Comparison of ENCODE assay signal across 10 cellular contexts in genomic region chr10:96614515-96614914, GRCh38. TPM values are rescaled to one million over a fixed set of nuclear protein-coding genes. Genes with fewer than 3 reads are reported as not detected.
A peak's percentile ranks its signal among the peaks of the same experiment; 100 is the strongest.
DNase-seq lines count a peak whose midpoint lies in the region; ATAC-seq and TF ChIP-seq lines count a peak whose summit lies in the region.
"Had no signal": no experiment of that assay in that cellular context is flagged by ENCODE, and none has a peak within 500 bp of the region (broad histone marks: within the 10 kb centered on the region; RNA-seq: fewer than 3 reads in every experiment).

No MANE protein-coding gene starts in this region.

- H3K4me3 ChIP-seq in AG04449 (ENCODE audit: low read depth, low read length): no peak overlapping the region
- no peak overlapping the region for H3K4me3 ChIP-seq in fibroblast of villous mesenchyme (ENCODE audit: low read depth, low read length)
- no peak overlapping the region for H3K4me3 ChIP-seq in naive thymus-derived CD4-positive, alpha-beta T cell (ENCODE audit: low read length)
- no peak overlapping the region for H3K4me3 ChIP-seq in H7 (ENCODE audit: insufficient read depth, low read depth, low read length)

- ATAC-seq in GM21737 (IDR thresholded peaks at IDR 0.05; ENCODE audit: unreplicated experiment): no peak
- no peak for ATAC-seq in naive thymus-derived CD4-positive, alpha-beta T cell
- ATAC-seq: WTC11 had no signal

- H3K9me3 ChIP-seq in naive thymus-derived CD4-positive, alpha-beta T cell (ENCODE audit: control insufficient read depth in 2 of 3, low read length in 3 of 3): no peaks in the 10 kb centered on the region

- TF ChIP-seq CTCF in AG04449 (IDR thresholded peaks at IDR 0.05; ENCODE audit: insufficient read depth, low read length, missing control alignments) (no peak), fibroblast of villous mesenchyme (IDR thresholded peaks at IDR 0.05; ENCODE audit: insufficient read depth, low read depth, low read length) (no peak)

- no peaks in the 10 kb centered on the region for H3K27me3 ChIP-seq in naive thymus-derived CD4-positive, alpha-beta T cell (ENCODE audit: control insufficient read depth in 2 of 2, insufficient read depth in 2 of 2, low read length in 2 of 2)
- no peaks in the 10 kb centered on the region for H3K27me3 ChIP-seq in H7 (ENCODE audit: control insufficient read depth, insufficient read depth, low read length)

- CTCF ChIA-PET in AG04449 (lab: Yijun Ruan, JAX): no interaction called here
- CTCF ChIA-PET in naive thymus-derived CD4-positive, alpha-beta T cell (lab: Charles Lee): no interaction called here

- H3K27ac Mint-ChIP-seq in naive thymus-derived CD4-positive, alpha-beta T cell: no peak overlapping the region
- H3K27ac Mint-ChIP-seq: dendritic cell treated with granulocyte-macrophage colony-stimulating factor and Interleukin-4, amounts not matched to agents 40 ng/mL and 50 ng/mL, for 4 days; WTC11 had no signal

- POLR2A ChIA-PET in AG04449 (lab: Yijun Ruan, JAX): no interaction called here
- POLR2A ChIA-PET in naive thymus-derived CD4-positive, alpha-beta T cell (lab: Charles Lee): no interaction called here

- peaks cover 0 to 11% (median 8%) of the 10 kb centered on the region in 7 donors for H3K4me1 Mint-ChIP-seq in naive thymus-derived CD4-positive, alpha-beta T cell

- no peaks in the 10 kb centered on the region for H3K36me3 Mint-ChIP-seq in naive thymus-derived CD4-positive, alpha-beta T cell
- H3K36me3 Mint-ChIP-seq: WTC11 had no signal

- intact Hi-C loops in naive thymus-derived CD4-positive, alpha-beta T cell (cut with micrococcal nuclease): no loop called here

- H3K9me3 Mint-ChIP-seq in naive thymus-derived CD4-positive, alpha-beta T cell: no peaks in the 10 kb centered on the region
- H3K9me3 Mint-ChIP-seq: dendritic cell treated with granulocyte-macrophage colony-stimulating factor and Interleukin-4, amounts not matched to agents 40 ng/mL and 50 ng/mL, for 4 days; WTC11 had no signal

- DNase-seq in AG04449 (ENCODE audit: low read depth, low spot score): peak; percentile 59
- DNase-seq in H4 (ENCODE audit: low spot score): peak; percentile 48
- DNase-seq in SHP77 (lab: John Stamatoyannopoulos, UW): peak; percentile 52 to 61
- DNase-seq in fibroblast of villous mesenchyme (ENCODE audit: low read depth): peak; percentile 78
- DNase-seq in naive thymus-derived CD4-positive, alpha-beta T cell: no peak
- no peak for DNase-seq in H7
- no peak for DNase-seq in activated T-cell treated with anti-CD3 and anti-CD28 coated beads for 4 hours

- H3K36me3 ChIP-seq in naive thymus-derived CD4-positive, alpha-beta T cell (ENCODE audit: control insufficient read depth in 2 of 3, insufficient read depth in 3 of 3, low read length in 3 of 3): peaks cover 0 to 3% (median 0%) of the 10 kb centered on the region in 3 experiments
- H3K36me3 ChIP-seq in H7 (replicated peaks; ENCODE audit: control insufficient read depth, insufficient read depth, low read length): no peaks in the 10 kb centered on the region

- no peak overlapping the region for H3K4me3 Mint-ChIP-seq in naive thymus-derived CD4-positive, alpha-beta T cell
- H3K4me3 Mint-ChIP-seq: dendritic cell treated with granulocyte-macrophage colony-stimulating factor and Interleukin-4, amounts not matched to agents 40 ng/mL and 50 ng/mL, for 4 days; WTC11 had no signal

- H3K4me1 ChIP-seq in naive thymus-derived CD4-positive, alpha-beta T cell (ENCODE audit: control insufficient read depth in 2 of 2, insufficient read depth in 2 of 2, low read length in 2 of 2): peaks cover 0 to 13% of the 10 kb centered on the region in 2 donors

- no peaks in the 10 kb centered on the region for H3K27me3 Mint-ChIP-seq in naive thymus-derived CD4-positive, alpha-beta T cell
- H3K27me3 Mint-ChIP-seq: dendritic cell treated with granulocyte-macrophage colony-stimulating factor and Interleukin-4, amounts not matched to agents 40 ng/mL and 50 ng/mL, for 4 days had no signal

- H3K27ac ChIP-seq in naive thymus-derived CD4-positive, alpha-beta T cell (ENCODE audit: low read depth, low read length): no peak overlapping the region

RNA-seq across cellular contexts. Expression of gene TM9SF3, which starts 27.7 kb away (rescaled TPM):
- total RNA-seq in H4 (2014; rRNA removed; shearing (Covaris generic)): 44.1 and 72.4 TPM in 2 replicates
- 92.1 and 147 TPM in 2 replicates for total RNA-seq in fibroblast of villous mesenchyme
- total RNA-seq in naive thymus-derived CD4-positive, alpha-beta T cell: 10 to 100 TPM; 76.7 to 94.0 (median 83.5) TPM
- polyA plus RNA-seq in naive thymus-derived CD4-positive, alpha-beta T cell: 10 to 100 TPM; 56.8 to 58.2 TPM
- 33.6 and 42.2 TPM in 2 replicates for total RNA-seq in H7 (2014; rRNA removed; shearing (Covaris generic))

Comparison
In these comparisons a context has a peak if more than half of its experiments do, and no peak if none do; other contexts are left out.
1. DNase-seq: peak in AG04449 (single experiment), H4 (single experiment), SHP77 (2 of 2) and fibroblast of villous mesenchyme (single experiment); none in naive thymus-derived CD4-positive, alpha-beta T cell (0 of 9), H7 (single experiment) and activated T-cell treated with anti-CD3 and anti-CD28 coated beads for 4 hours (single experiment).